ENCODE assay signal across 12 cellular contexts in genomic region chr7:100371561-100372171, GRCh38. TPM values are rescaled to one million over a fixed set of nuclear protein-coding genes. Genes with fewer than 3 reads are reported as not detected.
DNase-seq lines count a peak whose midpoint lies in the region; ATAC-seq and TF ChIP-seq lines count a peak whose summit lies in the region.
"Had no signal": no experiment of that assay in that cellular context is flagged by ENCODE, and none has a peak within 500 bp of the region (broad histone marks: within the 10 kb centered on the region; RNA-seq: fewer than 3 reads in every experiment).

No MANE protein-coding gene starts in this region.

- H3K9me3 ChIP-seq in SK-N-SH: no peaks in the 10 kb centered on the region
- H3K9me3 ChIP-seq in iPS-20b (ENCODE audit: insufficient read depth, low read depth, low read length): no peaks in the 10 kb centered on the region
- H3K9me3 ChIP-seq in spleen: no peaks in the 10 kb centered on the region
- H3K9me3 ChIP-seq: tibial artery had no signal

- H3K27ac ChIP-seq in SK-N-SH (ENCODE audit: low read depth in 2 of 2, low read length in 1 of 2) (no peak overlapping the region), iPS-20b (ENCODE audit: low read length) (no peak overlapping the region), spleen (peak overlapping the region in 7 of 8 donors; percentile 74 to 97 (median 80))
- H3K27ac ChIP-seq: tibial artery had no signal

- H3F3A ChIP-seq in SK-N-SH (replicated peaks; ENCODE audit: insufficient read depth): no peaks in the 10 kb centered on the region

- intact Hi-C loops in spleen (cut with DNase I; ENCODE audit: low total_unique reads): no loop called here

- ATAC-seq in SK-N-SH treated with all-trans-retinoic acid at 6 μM for 48 hours: peak; percentile 1; the same call in 2 of the 3 replicates
- no peak for ATAC-seq in activated T-helper 17 cell treated with anti-CD3 and anti-CD28 coated beads, Interleukin-2, amount 50 U/mL, for 72 hours (replicated peaks)

- H3K4me3 Mint-ChIP-seq in activated T-helper 17 cell treated with anti-CD3 and anti-CD28 coated beads, Interleukin-2, amount 50 U/mL, for 72 hours: no peak overlapping the region

- peaks cover 0 to 3% of the 10 kb centered on the region in 2 experiments for H3K36me3 ChIP-seq in SK-N-SH (replicated peaks in 1 of 2; ENCODE audit: control insufficient read depth in 1 of 2, insufficient read depth in 2 of 2, low read length in 1 of 2)
- 0 out of 2 replicates have a peak, but pooled peaks cover 7% of the 10 kb centered on the region for H3K36me3 ChIP-seq in iPS-20b (ENCODE audit: insufficient read depth, low read depth, low read length)
- H3K36me3 ChIP-seq in spleen: peaks cover 0 to 21% (median 0%) of the 10 kb centered on the region in 6 donors

- no peak overlapping the region for H3K9ac ChIP-seq in SK-N-SH
- H3K9ac ChIP-seq in iPS-20b (ENCODE audit: low read depth, low read length): peak overlapping the region; percentile 53; the same call in 1 of the 2 replicates

- peak; percentile 25 for TF ChIP-seq POLR2A in NB4 (IDR thresholded peaks at IDR 0.05; ENCODE audit: extremely low read depth, insufficient read length)
- no peak for TF ChIP-seq POLR2A in spleen (IDR thresholded peaks at IDR 0.05)

- no peak for TF ChIP-seq EP300 in SK-N-SH (IDR thresholded peaks at IDR 0.05; ENCODE audit: borderline replicate concordance in 1 of 2, low read depth in 1 of 2, low read length in 1 of 2)

- peaks cover 3% of the 10 kb centered on the region for H3K4me1 Mint-ChIP-seq in activated T-helper 17 cell treated with anti-CD3 and anti-CD28 coated beads, Interleukin-2, amount 50 U/mL, for 72 hours

- H3K4me1 ChIP-seq in SK-N-SH (ENCODE audit: control insufficient read depth in 1 of 2, insufficient read depth in 2 of 2, low read depth in 1 of 2, low read length in 1 of 2) (peaks cover 5 to 7% of the 10 kb centered on the region in 2 experiments; a peak in 1 of 4 replicates), iPS-20b (ENCODE audit: insufficient read depth, low read length) (peaks cover 12% of the 10 kb centered on the region; the same call in 1 of the 2 replicates), spleen (peaks cover 9 to 100% (median 71%) of the 10 kb centered on the region in 6 donors)

- H3K36me3 Mint-ChIP-seq in activated T-helper 17 cell treated with anti-CD3 and anti-CD28 coated beads, Interleukin-2, amount 50 U/mL, for 72 hours (ENCODE audit: low read depth): peaks cover 10% of the 10 kb centered on the region

- H3K4me3 ChIP-seq in SK-N-SH (ENCODE audit: low read depth in 2 of 2, low read length in 1 of 2) (no peak overlapping the region), NB4 (ENCODE audit: low read depth, low read length) (peak overlapping the region; percentile 26), iPS-20b (ENCODE audit: low read length) (no peak overlapping the region), spleen (peak overlapping the region in 1 of 8 donors; percentile 63)
- H3K4me3 ChIP-seq: tibial artery had no signal

- DNase-seq in SK-N-SH (no peak), NB4 (ENCODE audit: low read depth) (peak; percentile 51), spleen (peak; percentile 71), NCI-H1092 treated with DMSO at 0.1 percent for 48 hours (lab: John Stamatoyannopoulos, UW) (no peak), SIG-M5 (lab: John Stamatoyannopoulos, UW) (no peak)
- DNase-seq: DMS 273 treated with DMSO at 0.1 percent for 48 hours, small intestine, tibial artery had no signal

- H3K4me2 ChIP-seq in SK-N-SH: no peak overlapping the region

- TF ChIP-seq CTCF in SK-N-SH (IDR thresholded peaks at IDR 0.05) (no peak), NB4 (IDR thresholded peaks at IDR 0.05; ENCODE audit: low read depth, low read length) (no peak), spleen (IDR thresholded peaks at IDR 0.05 in 8 of 11, conservative IDR thresholded peaks at IDR 0.05 in 3 of 11) (no peak)

- H2AFZ ChIP-seq in SK-N-SH (ENCODE audit: low read depth): no peak overlapping the region

- H3K27ac Mint-ChIP-seq in activated T-helper 17 cell treated with anti-CD3 and anti-CD28 coated beads, Interleukin-2, amount 50 U/mL, for 72 hours: no peak overlapping the region

- TF ChIP-seq RAD21 in SK-N-SH (IDR thresholded peaks at IDR 0.05; ENCODE audit: low read length): no peak

- no peaks in the 10 kb centered on the region for H3K9me3 Mint-ChIP-seq in activated T-helper 17 cell treated with anti-CD3 and anti-CD28 coated beads, Interleukin-2, amount 50 U/mL, for 72 hours

- CTCF ChIA-PET in SK-N-SH (lab: Yijun Ruan, JAX): interaction anchor here (1.2 to 4.8 kb wide), 2 partner anchors 25 to 36 kb away, joined by 3 to 24 read pairs; no protein-coding TSS in a partner anchor

- no peaks in the 10 kb centered on the region for H3K79me2 ChIP-seq in SK-N-SH (ENCODE audit: insufficient read depth)

- H3K27me3 Mint-ChIP-seq in activated T-helper 17 cell treated with anti-CD3 and anti-CD28 coated beads, Interleukin-2, amount 50 U/mL, for 72 hours: no peaks in the 10 kb centered on the region

- H4K20me1 ChIP-seq in SK-N-SH (ENCODE audit: insufficient read depth): no peaks in the 10 kb centered on the region

- 93% methylated on average over 6 of the region's 7 CpGs for WGBS in SK-N-SH (ENCODE audit: low lambda C conversion rate)
- WGBS in spleen, 5 donors: 63 to 76% (median 70%) methylated on average over 3 to 7 of the region's 7 CpGs

- no peaks in the 10 kb centered on the region for H3K9me2 ChIP-seq in SK-N-SH

- H3K27me3 ChIP-seq in SK-N-SH (ENCODE audit: insufficient read depth): no peaks in the 10 kb centered on the region
- no peaks in the 10 kb centered on the region for H3K27me3 ChIP-seq in iPS-20b (ENCODE audit: insufficient read depth, low read length)
- H3K27me3 ChIP-seq in spleen (replicated peaks in 1 of 7): no peaks in the 10 kb centered on the region

- POLR2A ChIA-PET in SK-N-SH (lab: Yijun Ruan, JAX): no interaction called here

TF ChIP-seq in SK-N-SH treated with all-trans-retinoic acid at 6 μM for 48 hours, 23 proteins besides CTCF, POLR2A, EP300 and RAD21 (continues in another document):
- TF ChIP-seq ZNF8 (CRISPR knock-in tag; IDR thresholded peaks at IDR 0.05) (no peak), CREB5 (CRISPR knock-in tag; IDR thresholded peaks at IDR 0.05; ENCODE audit: low read depth) (no peak)

TF ChIP-seq in SK-N-SH, 30 proteins besides CTCF, POLR2A, EP300 and RAD21 (continues in another document):
- TF ChIP-seq ELF1 (IDR thresholded peaks at IDR 0.05) (no peak), RXRA (IDR thresholded peaks at IDR 0.05; ENCODE audit: borderline replicate concordance, low read depth) (no peak), TEAD4 (IDR thresholded peaks at IDR 0.05; ENCODE audit: borderline replicate concordance, insufficient read depth) (no peak), REST (IDR thresholded peaks at IDR 0.05; ENCODE audit: low read depth, low read length) (no peak), NRF1 (IDR thresholded peaks at IDR 0.05; ENCODE audit: low read depth, low read length) (no peak), JUND (IDR thresholded peaks at IDR 0.05) (no peak)

RNA-seq across cellular contexts. Expression of gene PILRA, which starts 1.6 kb away (rescaled TPM):
- polyA plus RNA-seq in SK-N-SH (2012; rRNA removed): 0.89 and 0.99 TPM in 2 replicates
- polyA plus RNA-seq in SK-N-SH (2012; cell fraction: cytosol; rRNA removed): 0.30 and 0.60 TPM in 2 replicates
- polyA plus RNA-seq in SK-N-SH (2012; cell fraction: nucleus; rRNA removed): 8.0 and 8.2 TPM in 2 replicates
- 10 to 100 TPM; 19.8 to 61.1 (median 30.9) TPM for total RNA-seq in spleen
- 10 to 100 TPM in 2 of 3 donors, 1 to 10 TPM in 1; 5.8 to 18.8 (median 11.7) TPM for polyA plus RNA-seq in spleen
- 1 to 10 TPM; 2.7 to 7.0 TPM for total RNA-seq in activated T-helper 17 cell treated with anti-CD3 and anti-CD28 coated beads, Interleukin-2, amount 50 U/mL, for 72 hours
- total RNA-seq: kidney epithelial cell had no signal

RNA-seq across cellular contexts. Expression of gene PILRB, which starts 13.7 kb away (rescaled TPM):
- polyA plus RNA-seq in SK-N-SH (2012; rRNA removed): 55.4 and 63.7 TPM in 2 replicates
- 12.7 and 18.0 TPM in 2 replicates for polyA plus RNA-seq in SK-N-SH (2012; cell fraction: cytosol; rRNA removed)
- polyA plus RNA-seq in SK-N-SH (2012; cell fraction: nucleus; rRNA removed): 418 and 421 TPM in 2 replicates
- total RNA-seq in spleen: 100 to 1,000 TPM in 2 of 7 donors, 10 to 100 TPM in 5; 66.2 to 114 (median 70.5) TPM
- 10 to 100 TPM; 56.8 to 97.5 (median 95.0) TPM for polyA plus RNA-seq in spleen
- 10 to 100 TPM; 36.5 to 63.4 TPM for total RNA-seq in activated T-helper 17 cell treated with anti-CD3 and anti-CD28 coated beads, Interleukin-2, amount 50 U/mL, for 72 hours

RNA-seq across cellular contexts. Expression of gene ZCWPW1, which starts 56.8 kb away (rescaled TPM):
- polyA plus RNA-seq in SK-N-SH (2012; rRNA removed): 3.4 and 4.1 TPM in 2 replicates
- polyA plus RNA-seq in SK-N-SH (2012; cell fraction: cytosol; rRNA removed): 3.1 and 3.5 TPM in 2 replicates
- 10.2 and 15.5 TPM in 2 replicates for polyA plus RNA-seq in SK-N-SH (2012; cell fraction: nucleus; rRNA removed)
- total RNA-seq in spleen: 1 to 10 TPM; 4.5 to 8.3 (median 6.3) TPM
- 10 to 100 TPM; 21.7 to 42.6 (median 24.3) TPM for polyA plus RNA-seq in spleen
- total RNA-seq in activated T-helper 17 cell treated with anti-CD3 and anti-CD28 coated beads, Interleukin-2, amount 50 U/mL, for 72 hours: 1 to 10 TPM; 3.1 to 3.8 TPM

RNA-seq across cellular contexts. Expression of gene MEPCE, which starts 58.0 kb away (rescaled TPM):
- 16.7 and 20.2 TPM in 2 replicates for polyA plus RNA-seq in SK-N-SH (2012; rRNA removed)
- polyA plus RNA-seq in SK-N-SH (2012; cell fraction: cytosol; rRNA removed): 13.7 and 17.2 TPM in 2 replicates
- 45.2 and 52.4 TPM in 2 replicates for polyA plus RNA-seq in SK-N-SH (2012; cell fraction: nucleus; rRNA removed)
- total RNA-seq in spleen: 10 to 100 TPM; 42.3 to 82.2 (median 67.3) TPM
- polyA plus RNA-seq in spleen: 10 to 100 TPM; 31.4 to 56.9 (median 38.0) TPM
- 10 to 100 TPM; 59.5 to 65.2 TPM for total RNA-seq in activated T-helper 17 cell treated with anti-CD3 and anti-CD28 coated beads, Interleukin-2, amount 50 U/mL, for 72 hours

Comparison
In these comparisons a context has a peak if more than half of its experiments do, and no peak if none do; other contexts are left out.
1. DNase-seq: peak in NB4 (single experiment) and spleen (single experiment); none in SK-N-SH (single experiment), NCI-H1092 treated with DMSO at 0.1 percent for 48 hours (single experiment) and SIG-M5 (single experiment).
2. H3K27ac ChIP-seq: peak in spleen (7 of 8); none in SK-N-SH (0 of 2) and iPS-20b (single experiment).